In the genomic region with DNA sequence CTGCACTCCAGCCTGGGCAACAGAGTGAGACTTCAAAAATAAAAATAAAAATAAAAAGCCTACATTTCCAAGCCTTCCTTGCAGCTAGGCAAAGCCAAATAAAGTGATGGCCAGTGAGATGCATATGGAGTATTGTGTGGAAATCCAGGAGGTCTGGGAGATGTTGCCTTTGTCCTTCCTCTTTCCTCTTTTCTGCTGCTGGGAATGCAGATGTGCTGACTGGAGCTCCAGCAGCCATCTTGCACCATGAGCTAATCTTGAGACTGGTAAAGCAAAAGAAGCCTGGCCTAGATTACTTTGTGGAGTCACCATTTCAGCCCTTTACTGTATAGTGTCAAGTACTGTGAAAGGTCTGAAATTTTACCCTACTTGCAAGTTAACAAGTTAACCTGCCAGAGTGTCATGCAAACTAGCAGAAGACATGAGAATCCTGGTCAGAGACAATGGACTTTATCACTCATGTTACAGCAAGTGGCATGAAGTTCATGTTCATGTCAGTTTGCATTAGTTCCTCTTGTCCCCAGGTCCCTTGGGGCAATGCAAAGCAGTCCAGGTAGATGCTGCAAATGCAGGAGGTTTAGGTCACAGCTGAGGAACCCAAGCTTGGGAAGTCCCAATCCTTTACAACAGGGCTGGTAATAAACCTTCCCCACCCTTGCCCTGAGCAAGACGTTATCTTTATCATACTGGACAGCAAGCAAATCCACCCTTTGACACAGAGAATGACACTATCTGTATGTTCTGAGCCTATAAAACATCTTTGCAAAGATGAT, we compare ENCODE assay signal across 24 cellular contexts.
A peak's percentile ranks its signal among the peaks of the same experiment; 100 is the strongest.
DNase-seq lines count a peak whose midpoint lies in the region; ATAC-seq and TF ChIP-seq lines count a peak whose summit lies in the region.
"Had no signal": no experiment of that assay in that cellular context is flagged by ENCODE, and none has a peak within 500 bp of the region (broad histone marks: within the 10 kb centered on the region; RNA-seq: fewer than 3 reads in every experiment).

No MANE protein-coding gene starts in this region.

- peaks cover 8% of the 10 kb centered on the region for H3K36me3 Mint-ChIP-seq in IgD-negative memory B cell
- H3K36me3 Mint-ChIP-seq: neural progenitor cell had no signal

- no peak for TF ChIP-seq CTCF in colonic mucosa (IDR thresholded peaks at IDR 0.05)
- TF ChIP-seq CTCF in ovary (IDR thresholded peaks at IDR 0.05), result no peak

- peaks cover 2% of the 10 kb centered on the region for H3K27me3 Mint-ChIP-seq in IgD-negative memory B cell

- peak overlapping the region; percentile 2 to 84 (median 38) for H3K4me3 Mint-ChIP-seq in IgD-negative memory B cell
- H3K4me3 Mint-ChIP-seq: activated CD4-positive, alpha-beta T cell treated with anti-CD3 and anti-CD28 coated beads, Interleukin-2, amount 10 ng/mL, durations not matched to agents 24 days and 14 days; neural progenitor cell; stimulated activated naive CD8-positive, alpha-beta T cell treated with anti-CD3 and anti-CD28 coated beads, Interleukin-15, amount 100 ng/mL, for 72 hours had no signal

- no peaks in the 10 kb centered on the region for H3K36me3 ChIP-seq in colonic mucosa
- H3K36me3 ChIP-seq in ovary, result no peaks in the 10 kb centered on the region
- H3K36me3 ChIP-seq: HAP-1, neural progenitor cell, prostate gland, tibial nerve had no signal

- H3K9me3 Mint-ChIP-seq in IgD-negative memory B cell, result peaks cover 0 to 2% (median 0%) of the 10 kb centered on the region in 3 donors
- H3K9me3 Mint-ChIP-seq: activated CD4-positive, alpha-beta T cell treated with anti-CD3 and anti-CD28 coated beads, Interleukin-2, amount 10 ng/mL, durations not matched to agents 24 days and 14 days; activated T-helper 2 cell treated with anti-CD3 and anti-CD28 coated beads, Interferon-gamma antibody, Interleukin-2, Interleukin-4, amounts not matched to agents 10 μg/mL and 5 μg/mL and 100 μg/mL, durations not matched to agents 14 hours and 24 hours and 36 hours; neural progenitor cell; stimulated activated naive CD8-positive, alpha-beta T cell treated with anti-CD3 and anti-CD28 coated beads, Interleukin-15, amount 100 ng/mL, for 72 hours had no signal

- intact Hi-C loops in colonic mucosa (cut with DNase I), result no loop called here
- intact Hi-C loops in ovary (cut with DNase I), result no loop called here

- H3K4me1 ChIP-seq in colonic mucosa (peaks cover 12% of the 10 kb centered on the region), ovary (ENCODE audit: insufficient read depth) (no peaks in the 10 kb centered on the region)
- H3K4me1 ChIP-seq: HAP-1, prostate gland had no signal

- no peak overlapping the region for H3K27ac ChIP-seq in colonic mucosa
- no peak overlapping the region for H3K27ac ChIP-seq in ovary
- H3K27ac ChIP-seq: neural progenitor cell, prostate gland, tibial nerve had no signal

- H3K27ac Mint-ChIP-seq in IgD-negative memory B cell, result peak overlapping the region; percentile 5 to 78 (median 47)
- H3K27ac Mint-ChIP-seq: activated CD4-positive, alpha-beta T cell treated with anti-CD3 and anti-CD28 coated beads, Interleukin-2, amount 10 ng/mL, durations not matched to agents 24 days and 14 days; activated T-helper 2 cell treated with anti-CD3 and anti-CD28 coated beads, Interferon-gamma antibody, Interleukin-2, Interleukin-4, amounts not matched to agents 10 μg/mL and 5 μg/mL and 100 μg/mL, durations not matched to agents 14 hours and 24 hours and 36 hours; neural progenitor cell; stimulated activated naive CD8-positive, alpha-beta T cell treated with anti-CD3 and anti-CD28 coated beads, Interleukin-15, amount 100 ng/mL, for 72 hours had no signal

- no peak for TF ChIP-seq EP300 in ovary (IDR thresholded peaks at IDR 0.05)

- H3K4me3 ChIP-seq in colonic mucosa (no peak overlapping the region), ovary (no peak overlapping the region)
- H3K4me3 ChIP-seq: HAP-1, neural progenitor cell, prostate gland, tibial nerve had no signal

- H3K4me1 Mint-ChIP-seq in IgD-negative memory B cell, result peaks cover 50 to 72% (median 68%) of the 10 kb centered on the region in 3 donors
- H3K4me1 Mint-ChIP-seq: stimulated activated naive CD8-positive, alpha-beta T cell treated with anti-CD3 and anti-CD28 coated beads, Interleukin-15, amount 100 ng/mL, for 72 hours had no signal

- no peaks in the 10 kb centered on the region for H3K9me3 ChIP-seq in colonic mucosa
- H3K9me3 ChIP-seq in ovary, result no peaks in the 10 kb centered on the region
- H3K9me3 ChIP-seq: prostate gland, tibial nerve had no signal

- H3K9ac ChIP-seq in colonic mucosa (ENCODE audit: low read depth in 2 of 2, low read length in 2 of 2), result no peak overlapping the region
- H3K9ac ChIP-seq: neural progenitor cell had no signal

- H3K27me3 ChIP-seq in colonic mucosa, result no peaks in the 10 kb centered on the region
- no peaks in the 10 kb centered on the region for H3K27me3 ChIP-seq in ovary
- H3K27me3 ChIP-seq: neural progenitor cell had no signal

- WGBS in ovary, 3 donors, result 28 to 71% (median 37%) methylated on average over 1 of the region's 1 CpG

- DNase-seq in colonic mucosa, result peak; percentile 50
- DNase-seq in ovary, result no peak
- DNase-seq in T-helper 1 cell, result no peak
- no peak for DNase-seq in iPS-NIHi11 (ENCODE audit: low spot score)
- DNase-seq: activated CD4-positive, alpha-beta T cell treated with anti-CD3 and anti-CD28 coated beads, Interleukin-2, amount 10 ng/mL, durations not matched to agents 24 days and 14 days; AML-193; COR-L47; NCI-H1436; NCI-H2171; NCI-H748 treated with DMSO at 0.1 percent for 48 hours; OCI-M1; SIG-M5; stimulated activated CD4-positive, alpha-beta T cell treated with anti-CD3 and anti-CD28 coated beads, Interleukin-2, amount 100 ng/mL, for 48 hours; stimulated activated naive CD8-positive, alpha-beta T cell treated with anti-CD3 and anti-CD28 coated beads, Interleukin-15, amount 100 ng/mL, for 72 hours had no signal

- TF ChIP-seq POLR2A in ovary (IDR thresholded peaks at IDR 0.05), result no peak

- peak; percentile 45 for ATAC-seq in GM19351 (IDR thresholded peaks at IDR 0.05; ENCODE audit: unreplicated experiment)
- ATAC-seq in HG02973 (IDR thresholded peaks at IDR 0.05; ENCODE audit: unreplicated experiment), result no peak
- ATAC-seq: HepG2; left lobe of liver; stimulated activated naive CD8-positive, alpha-beta T cell treated with anti-CD3 and anti-CD28 coated beads, Interleukin-15, amount 100 ng/mL, for 72 hours had no signal
